In genomic region chr3:141486735-141487418, GRCh38 we compare ENCODE assay signal across 8 cellular contexts. TPM values are rescaled to one million over a fixed set of nuclear protein-coding genes. Genes with fewer than 3 reads are reported as not detected.
A peak's percentile ranks its signal among the peaks of the same experiment; 100 is the strongest.
DNase-seq lines count a peak whose midpoint lies in the region; ATAC-seq and TF ChIP-seq lines count a peak whose summit lies in the region.

A gene with protein sequence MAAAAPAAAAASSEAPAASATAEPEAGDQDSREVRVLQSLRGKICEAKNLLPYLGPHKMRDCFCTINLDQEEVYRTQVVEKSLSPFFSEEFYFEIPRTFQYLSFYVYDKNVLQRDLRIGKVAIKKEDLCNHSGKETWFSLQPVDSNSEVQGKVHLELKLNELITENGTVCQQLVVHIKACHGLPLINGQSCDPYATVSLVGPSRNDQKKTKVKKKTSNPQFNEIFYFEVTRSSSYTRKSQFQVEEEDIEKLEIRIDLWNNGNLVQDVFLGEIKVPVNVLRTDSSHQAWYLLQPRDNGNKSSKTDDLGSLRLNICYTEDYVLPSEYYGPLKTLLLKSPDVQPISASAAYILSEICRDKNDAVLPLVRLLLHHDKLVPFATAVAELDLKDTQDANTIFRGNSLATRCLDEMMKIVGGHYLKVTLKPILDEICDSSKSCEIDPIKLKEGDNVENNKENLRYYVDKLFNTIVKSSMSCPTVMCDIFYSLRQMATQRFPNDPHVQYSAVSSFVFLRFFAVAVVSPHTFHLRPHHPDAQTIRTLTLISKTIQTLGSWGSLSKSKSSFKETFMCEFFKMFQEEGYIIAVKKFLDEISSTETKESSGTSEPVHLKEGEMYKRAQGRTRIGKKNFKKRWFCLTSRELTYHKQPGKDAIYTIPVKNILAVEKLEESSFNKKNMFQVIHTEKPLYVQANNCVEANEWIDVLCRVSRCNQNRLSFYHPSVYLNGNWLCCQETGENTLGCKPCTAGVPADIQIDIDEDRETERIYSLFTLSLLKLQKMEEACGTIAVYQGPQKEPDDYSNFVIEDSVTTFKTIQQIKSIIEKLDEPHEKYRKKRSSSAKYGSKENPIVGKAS (plus strand): TSS chr3:141487027. CDS start chr3:141487084, 57 bp downstream.

- peak within 1 kb of the TSS; percentile 91 for H3K9ac ChIP-seq in KMS-11

- H3K9me3 ChIP-seq in naive thymus-derived CD4-positive, alpha-beta T cell (ENCODE audit: control insufficient read depth in 2 of 3, low read length in 3 of 3), result no peaks in the 10 kb centered on the region

- intact Hi-C loops in naive thymus-derived CD4-positive, alpha-beta T cell (cut with micrococcal nuclease), result loop anchor here (1.0 to 10.0 kb wide), 13 partner anchors 11 to 1238 kb away; partner anchors contain the start of genes RNF7 (in 2 of the 2) and TRPC1 (in 1 of the 2)

- no peaks in the 10 kb centered on the region for H3K27me3 ChIP-seq in KMS-11 (ENCODE audit: insufficient read depth, low read depth)
- H3K27me3 ChIP-seq in naive thymus-derived CD4-positive, alpha-beta T cell (ENCODE audit: control insufficient read depth in 2 of 2, insufficient read depth in 2 of 2, low read length in 2 of 2), result no peaks in the 10 kb centered on the region

- no peaks in the 10 kb centered on the region for H3K27me3 Mint-ChIP-seq in activated T-helper 17 cell treated with anti-CD3 and anti-CD28 coated beads, Interleukin-2, amount 50 U/mL, for 72 hours
- no peaks in the 10 kb centered on the region for H3K27me3 Mint-ChIP-seq in naive thymus-derived CD4-positive, alpha-beta T cell

- peak within 1 kb of the TSS; percentile 90 for H3K4me3 Mint-ChIP-seq in activated T-helper 17 cell treated with anti-CD3 and anti-CD28 coated beads, Interleukin-2, amount 50 U/mL, for 72 hours
- H3K4me3 Mint-ChIP-seq in naive thymus-derived CD4-positive, alpha-beta T cell, result peak within 1 kb of the TSS; percentile 89 to 97 (median 92)

- peaks cover 46% of the 10 kb centered on the region for H3K36me3 Mint-ChIP-seq in activated T-helper 17 cell treated with anti-CD3 and anti-CD28 coated beads, Interleukin-2, amount 50 U/mL, for 72 hours (ENCODE audit: low read depth)
- H3K36me3 Mint-ChIP-seq in naive thymus-derived CD4-positive, alpha-beta T cell, result peaks cover 0 to 22% (median 4%) of the 10 kb centered on the region in 5 donors

- peaks cover 46% of the 10 kb centered on the region for H3K4me1 Mint-ChIP-seq in activated T-helper 17 cell treated with anti-CD3 and anti-CD28 coated beads, Interleukin-2, amount 50 U/mL, for 72 hours
- peaks cover 47 to 75% (median 66%) of the 10 kb centered on the region in 7 donors for H3K4me1 Mint-ChIP-seq in naive thymus-derived CD4-positive, alpha-beta T cell

- TF ChIP-seq CTCF in KMS-11 (conservative IDR thresholded peaks at IDR 0.05; ENCODE audit: low read depth, low read length) (no peak), fibroblast of mammary gland (conservative IDR thresholded peaks at IDR 0.05; ENCODE audit: control insufficient read depth, insufficient read depth, low read depth, low read length) (no peak)

- H3K4me3 ChIP-seq in KMS-11 (IDR thresholded peaks at IDR 0.05; ENCODE audit: insufficient read depth, low read depth, low read length) (peak within 1 kb of the TSS; percentile 93), fibroblast of mammary gland (ENCODE audit: control insufficient read depth, low read depth, low read length) (peak within 1 kb of the TSS; percentile 77)
- H3K4me3 ChIP-seq in naive thymus-derived CD4-positive, alpha-beta T cell (ENCODE audit: low read length), result peak within 1 kb of the TSS; percentile 65

- peak; percentile 54 for DNase-seq in DMS79 (lab: John Stamatoyannopoulos, UW)
- peak; percentile 90 for DNase-seq in RKO (ENCODE audit: low spot score)
- DNase-seq in fibroblast of mammary gland (ENCODE audit: low read depth), result peak; percentile 84
- DNase-seq in naive thymus-derived CD4-positive, alpha-beta T cell, result peak; percentile 63 to 78 (median 74)
- peak; percentile 71 for DNase-seq in stimulated activated naive CD4-positive, alpha-beta T cell treated with Interleukin-2 at 50 U/mL for 16 hours (lab: John Stamatoyannopoulos, UW)

- H4K20me1 ChIP-seq in KMS-11 (ENCODE audit: insufficient read depth), result 0 out of 2 replicates have a peak, but pooled peaks cover 4% of the 10 kb centered on the region

- peak within 1 kb of the TSS; percentile 96 for H3K27ac Mint-ChIP-seq in activated T-helper 17 cell treated with anti-CD3 and anti-CD28 coated beads, Interleukin-2, amount 50 U/mL, for 72 hours
- peak within 1 kb of the TSS; percentile 90 to 99 (median 93) for H3K27ac Mint-ChIP-seq in naive thymus-derived CD4-positive, alpha-beta T cell

- H3K27ac ChIP-seq in KMS-11, result peak within 1 kb of the TSS; percentile 81
- H3K27ac ChIP-seq in naive thymus-derived CD4-positive, alpha-beta T cell (ENCODE audit: low read depth, low read length), result peak within 1 kb of the TSS; percentile 94

- no peaks in the 10 kb centered on the region for H3K9me3 Mint-ChIP-seq in activated T-helper 17 cell treated with anti-CD3 and anti-CD28 coated beads, Interleukin-2, amount 50 U/mL, for 72 hours
- peaks cover 0 to 3% (median 0%) of the 10 kb centered on the region in 11 donors for H3K9me3 Mint-ChIP-seq in naive thymus-derived CD4-positive, alpha-beta T cell

- H2AFZ ChIP-seq in KMS-11 (ENCODE audit: low read depth), result peak within 1 kb of the TSS; percentile 78

- no peaks in the 10 kb centered on the region for H3K36me3 ChIP-seq in KMS-11 (ENCODE audit: insufficient read depth)
- no peaks in the 10 kb centered on the region for H3K36me3 ChIP-seq in naive thymus-derived CD4-positive, alpha-beta T cell (ENCODE audit: control insufficient read depth in 2 of 3, insufficient read depth in 3 of 3, low read length in 3 of 3)

- peaks cover 40% of the 10 kb centered on the region for H3K4me1 ChIP-seq in KMS-11 (ENCODE audit: low read depth, poor library complexity, severe bottlenecking)
- peaks cover 53 to 54% of the 10 kb centered on the region in 2 donors for H3K4me1 ChIP-seq in naive thymus-derived CD4-positive, alpha-beta T cell (ENCODE audit: control insufficient read depth in 2 of 2, insufficient read depth in 2 of 2, low read length in 2 of 2)

- ATAC-seq in GM21717 (IDR thresholded peaks at IDR 0.05; ENCODE audit: unreplicated experiment), result peak; percentile 56
- peak; percentile 72 for ATAC-seq in activated T-helper 17 cell treated with anti-CD3 and anti-CD28 coated beads, Interleukin-2, amount 50 U/mL, for 72 hours (replicated peaks)
- ATAC-seq in naive thymus-derived CD4-positive, alpha-beta T cell, result peak; percentile 87

- peaks cover 38% of the 10 kb centered on the region for H3K79me2 ChIP-seq in KMS-11 (ENCODE audit: insufficient read depth, low read depth)

- CTCF ChIA-PET in naive thymus-derived CD4-positive, alpha-beta T cell (lab: Charles Lee), result interaction anchor here (1.0 to 2.6 kb wide), 8 partner anchors 11 to 75 kb away, joined by 3 to 14 read pairs (median 4); no protein-coding TSS in a partner anchor

- POLR2A ChIA-PET in naive thymus-derived CD4-positive, alpha-beta T cell (lab: Charles Lee), result interaction anchor here (0.7 to 4.8 kb wide), 41 partner anchors 9 to 310 kb away, joined by 3 to 91 read pairs (median 5); partner anchors contain the start of gene PXYLP1

- peak within 1 kb of the TSS; percentile 89 for H3K4me2 ChIP-seq in KMS-11

RNA-seq across cellular contexts. Expression of the gene that starts here (rescaled TPM):
- 10 to 100 TPM; 36.6 to 41.1 TPM for total RNA-seq in activated T-helper 17 cell treated with anti-CD3 and anti-CD28 coated beads, Interleukin-2, amount 50 U/mL, for 72 hours
- 100 to 1,000 TPM in 2 of 5 experiments, 10 to 100 TPM in 3; 51.9 to 120 (median 96.3) TPM for total RNA-seq in naive thymus-derived CD4-positive, alpha-beta T cell
- 10 to 100 TPM; 51.0 to 59.8 TPM for polyA plus RNA-seq in naive thymus-derived CD4-positive, alpha-beta T cell

Comparison
In these comparisons a context has a peak if more than half of its experiments do, and no peak if none do; other contexts are left out.
1. Peak in every context shown above with its lines: DNase-seq, ATAC-seq, H3K4me3 ChIP-seq and H3K27ac ChIP-seq.